1 cellular context compared by ENCODE assay signal in genomic region chr22:41528938-41529561, GRCh38.
TF ChIP-seq lines count a peak whose summit lies in the region.

No MANE protein-coding gene starts in this region.

TF ChIP-seq in HepG2, 621 proteins besides CTCF, POLR2A, EP300 and RAD21 (continued from another document and continues in another):
- TF ChIP-seq, protein P1, sequence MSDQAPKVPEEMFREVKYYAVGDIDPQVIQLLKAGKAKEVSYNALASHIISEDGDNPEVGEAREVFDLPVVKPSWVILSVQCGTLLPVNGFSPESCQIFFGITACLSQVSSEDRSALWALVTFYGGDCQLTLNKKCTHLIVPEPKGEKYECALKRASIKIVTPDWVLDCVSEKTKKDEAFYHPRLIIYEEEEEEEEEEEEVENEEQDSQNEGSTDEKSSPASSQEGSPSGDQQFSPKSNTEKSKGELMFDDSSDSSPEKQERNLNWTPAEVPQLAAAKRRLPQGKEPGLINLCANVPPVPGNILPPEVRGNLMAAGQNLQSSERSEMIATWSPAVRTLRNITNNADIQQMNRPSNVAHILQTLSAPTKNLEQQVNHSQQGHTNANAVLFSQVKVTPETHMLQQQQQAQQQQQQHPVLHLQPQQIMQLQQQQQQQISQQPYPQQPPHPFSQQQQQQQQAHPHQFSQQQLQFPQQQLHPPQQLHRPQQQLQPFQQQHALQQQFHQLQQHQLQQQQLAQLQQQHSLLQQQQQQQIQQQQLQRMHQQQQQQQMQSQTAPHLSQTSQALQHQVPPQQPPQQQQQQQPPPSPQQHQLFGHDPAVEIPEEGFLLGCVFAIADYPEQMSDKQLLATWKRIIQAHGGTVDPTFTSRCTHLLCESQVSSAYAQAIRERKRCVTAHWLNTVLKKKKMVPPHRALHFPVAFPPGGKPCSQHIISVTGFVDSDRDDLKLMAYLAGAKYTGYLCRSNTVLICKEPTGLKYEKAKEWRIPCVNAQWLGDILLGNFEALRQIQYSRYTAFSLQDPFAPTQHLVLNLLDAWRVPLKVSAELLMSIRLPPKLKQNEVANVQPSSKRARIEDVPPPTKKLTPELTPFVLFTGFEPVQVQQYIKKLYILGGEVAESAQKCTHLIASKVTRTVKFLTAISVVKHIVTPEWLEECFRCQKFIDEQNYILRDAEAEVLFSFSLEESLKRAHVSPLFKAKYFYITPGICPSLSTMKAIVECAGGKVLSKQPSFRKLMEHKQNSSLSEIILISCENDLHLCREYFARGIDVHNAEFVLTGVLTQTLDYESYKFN (CRISPR knock-in tag; conservative IDR thresholded peaks at IDR 0.05) = peak; percentile 79
- TF ChIP-seq, protein P2, sequence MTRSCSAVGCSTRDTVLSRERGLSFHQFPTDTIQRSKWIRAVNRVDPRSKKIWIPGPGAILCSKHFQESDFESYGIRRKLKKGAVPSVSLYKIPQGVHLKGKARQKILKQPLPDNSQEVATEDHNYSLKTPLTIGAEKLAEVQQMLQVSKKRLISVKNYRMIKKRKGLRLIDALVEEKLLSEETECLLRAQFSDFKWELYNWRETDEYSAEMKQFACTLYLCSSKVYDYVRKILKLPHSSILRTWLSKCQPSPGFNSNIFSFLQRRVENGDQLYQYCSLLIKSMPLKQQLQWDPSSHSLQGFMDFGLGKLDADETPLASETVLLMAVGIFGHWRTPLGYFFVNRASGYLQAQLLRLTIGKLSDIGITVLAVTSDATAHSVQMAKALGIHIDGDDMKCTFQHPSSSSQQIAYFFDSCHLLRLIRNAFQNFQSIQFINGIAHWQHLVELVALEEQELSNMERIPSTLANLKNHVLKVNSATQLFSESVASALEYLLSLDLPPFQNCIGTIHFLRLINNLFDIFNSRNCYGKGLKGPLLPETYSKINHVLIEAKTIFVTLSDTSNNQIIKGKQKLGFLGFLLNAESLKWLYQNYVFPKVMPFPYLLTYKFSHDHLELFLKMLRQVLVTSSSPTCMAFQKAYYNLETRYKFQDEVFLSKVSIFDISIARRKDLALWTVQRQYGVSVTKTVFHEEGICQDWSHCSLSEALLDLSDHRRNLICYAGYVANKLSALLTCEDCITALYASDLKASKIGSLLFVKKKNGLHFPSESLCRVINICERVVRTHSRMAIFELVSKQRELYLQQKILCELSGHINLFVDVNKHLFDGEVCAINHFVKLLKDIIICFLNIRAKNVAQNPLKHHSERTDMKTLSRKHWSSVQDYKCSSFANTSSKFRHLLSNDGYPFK (CRISPR knock-in tag; IDR thresholded peaks at IDR 0.05; ENCODE audit: borderline replicate concordance) = peak; percentile 17; the same call in 1 of the 2 replicates
- TF ChIP-seq ZNF292 (CRISPR knock-in tag; IDR thresholded peaks at IDR 0.05; ENCODE audit: borderline replicate concordance, low read depth) (0 out of 2 replicates have a peak, but pooled peaks have one; percentile 34), SRSF9 (IDR thresholded peaks at IDR 0.05; ENCODE audit: borderline replicate concordance, insufficient read depth, low read depth, low read length, poor library complexity, severe bottlenecking) (no peak), ZNF687 (CRISPR knock-in tag; IDR thresholded peaks at IDR 0.05) (peak; percentile 85), EED (CRISPR knock-in tag; IDR thresholded peaks at IDR 0.05) (no peak), HNF4A (CRISPR knock-in tag; IDR thresholded peaks at IDR 0.05) (peak; percentile 81), ZNF691 (CRISPR knock-in tag; IDR thresholded peaks at IDR 0.05; ENCODE audit: borderline replicate concordance, low read depth) (no peak), NPAS2 (CRISPR knock-in tag; IDR thresholded peaks at IDR 0.05; ENCODE audit: borderline replicate concordance) (no peak), ZNF549 (CRISPR knock-in tag; IDR thresholded peaks at IDR 0.05) (no peak), SOX13 (IDR thresholded peaks at IDR 0.05) (0 out of 2 replicates have a peak, but pooled peaks have one; percentile 32), SOX13 (CRISPR knock-in tag; conservative IDR thresholded peaks at IDR 0.05 in 1 of 2, IDR thresholded peaks at IDR 0.05 in 1 of 2) (peak in 1 of 2 experiments; percentile 78; a peak in 2 of 4 replicates), RARA (CRISPR knock-in tag; IDR thresholded peaks at IDR 0.05) (peak; percentile 59), HOXA9 (CRISPR knock-in tag; IDR thresholded peaks at IDR 0.05; ENCODE audit: borderline replicate concordance) (no peak), FOXC1 (CRISPR knock-in tag; IDR thresholded peaks at IDR 0.05; ENCODE audit: borderline replicate concordance) (no peak), ZFY (CRISPR knock-in tag; IDR thresholded peaks at IDR 0.05) (peak; percentile 56), TEAD3 (CRISPR knock-in tag; optimal IDR thresholded peaks at IDR 0.05; ENCODE audit: borderline replicate concordance) (peak; percentile 31), ZBTB38 (CRISPR knock-in tag; IDR thresholded peaks at IDR 0.05) (peak; percentile 30; the same call in 1 of the 2 replicates), SAP130 (CRISPR knock-in tag; IDR thresholded peaks at IDR 0.05; ENCODE audit: low read depth) (0 out of 2 replicates have a peak, but pooled peaks have one; percentile 38), HNF4G (IDR thresholded peaks at IDR 0.05; ENCODE audit: borderline replicate concordance, low read depth, low read length) (no peak), HNF4G (CRISPR knock-in tag; IDR thresholded peaks at IDR 0.05; ENCODE audit: borderline replicate concordance, low read depth) (no peak)
- TF ChIP-seq, protein P3, sequence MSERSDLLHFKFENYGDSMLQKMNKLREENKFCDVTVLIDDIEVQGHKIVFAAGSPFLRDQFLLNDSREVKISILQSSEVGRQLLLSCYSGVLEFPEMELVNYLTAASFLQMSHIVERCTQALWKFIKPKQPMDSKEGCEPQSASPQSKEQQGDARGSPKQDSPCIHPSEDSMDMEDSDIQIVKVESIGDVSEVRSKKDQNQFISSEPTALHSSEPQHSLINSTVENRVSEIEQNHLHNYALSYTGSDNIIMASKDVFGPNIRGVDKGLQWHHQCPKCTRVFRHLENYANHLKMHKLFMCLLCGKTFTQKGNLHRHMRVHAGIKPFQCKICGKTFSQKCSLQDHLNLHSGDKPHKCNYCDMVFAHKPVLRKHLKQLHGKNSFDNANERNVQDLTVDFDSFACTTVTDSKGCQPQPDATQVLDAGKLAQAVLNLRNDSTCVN (CRISPR knock-in tag; IDR thresholded peaks at IDR 0.05; ENCODE audit: borderline replicate concordance) = peak; percentile 91; the same call in 1 of the 2 replicates
- TF ChIP-seq, protein P4, sequence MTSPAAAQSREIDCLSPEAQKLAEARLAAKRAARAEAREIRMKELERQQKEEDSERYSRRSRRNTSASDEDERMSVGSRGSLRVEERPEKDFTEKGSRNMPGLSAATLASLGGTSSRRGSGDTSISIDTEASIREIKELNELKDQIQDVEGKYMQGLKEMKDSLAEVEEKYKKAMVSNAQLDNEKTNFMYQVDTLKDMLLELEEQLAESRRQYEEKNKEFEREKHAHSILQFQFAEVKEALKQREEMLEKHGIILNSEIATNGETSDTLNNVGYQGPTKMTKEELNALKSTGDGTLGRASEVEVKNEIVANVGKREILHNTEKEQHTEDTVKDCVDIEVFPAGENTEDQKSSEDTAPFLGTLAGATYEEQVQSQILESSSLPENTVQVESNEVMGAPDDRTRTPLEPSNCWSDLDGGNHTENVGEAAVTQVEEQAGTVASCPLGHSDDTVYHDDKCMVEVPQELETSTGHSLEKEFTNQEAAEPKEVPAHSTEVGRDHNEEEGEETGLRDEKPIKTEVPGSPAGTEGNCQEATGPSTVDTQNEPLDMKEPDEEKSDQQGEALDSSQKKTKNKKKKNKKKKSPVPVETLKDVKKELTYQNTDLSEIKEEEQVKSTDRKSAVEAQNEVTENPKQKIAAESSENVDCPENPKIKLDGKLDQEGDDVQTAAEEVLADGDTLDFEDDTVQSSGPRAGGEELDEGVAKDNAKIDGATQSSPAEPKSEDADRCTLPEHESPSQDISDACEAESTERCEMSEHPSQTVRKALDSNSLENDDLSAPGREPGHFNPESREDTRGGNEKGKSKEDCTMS (CRISPR knock-in tag; conservative IDR thresholded peaks at IDR 0.05) = no peak
- TF ChIP-seq, protein P5, sequence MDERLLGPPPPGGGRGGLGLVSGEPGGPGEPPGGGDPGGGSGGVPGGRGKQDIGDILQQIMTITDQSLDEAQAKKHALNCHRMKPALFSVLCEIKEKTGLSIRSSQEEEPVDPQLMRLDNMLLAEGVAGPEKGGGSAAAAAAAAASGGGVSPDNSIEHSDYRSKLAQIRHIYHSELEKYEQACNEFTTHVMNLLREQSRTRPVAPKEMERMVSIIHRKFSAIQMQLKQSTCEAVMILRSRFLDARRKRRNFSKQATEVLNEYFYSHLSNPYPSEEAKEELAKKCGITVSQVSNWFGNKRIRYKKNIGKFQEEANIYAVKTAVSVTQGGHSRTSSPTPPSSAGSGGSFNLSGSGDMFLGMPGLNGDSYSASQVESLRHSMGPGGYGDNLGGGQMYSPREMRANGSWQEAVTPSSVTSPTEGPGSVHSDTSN (CRISPR knock-in tag; IDR thresholded peaks at IDR 0.05) = peak; percentile 26; the same call in 1 of the 2 replicates
- TF ChIP-seq, protein P6, sequence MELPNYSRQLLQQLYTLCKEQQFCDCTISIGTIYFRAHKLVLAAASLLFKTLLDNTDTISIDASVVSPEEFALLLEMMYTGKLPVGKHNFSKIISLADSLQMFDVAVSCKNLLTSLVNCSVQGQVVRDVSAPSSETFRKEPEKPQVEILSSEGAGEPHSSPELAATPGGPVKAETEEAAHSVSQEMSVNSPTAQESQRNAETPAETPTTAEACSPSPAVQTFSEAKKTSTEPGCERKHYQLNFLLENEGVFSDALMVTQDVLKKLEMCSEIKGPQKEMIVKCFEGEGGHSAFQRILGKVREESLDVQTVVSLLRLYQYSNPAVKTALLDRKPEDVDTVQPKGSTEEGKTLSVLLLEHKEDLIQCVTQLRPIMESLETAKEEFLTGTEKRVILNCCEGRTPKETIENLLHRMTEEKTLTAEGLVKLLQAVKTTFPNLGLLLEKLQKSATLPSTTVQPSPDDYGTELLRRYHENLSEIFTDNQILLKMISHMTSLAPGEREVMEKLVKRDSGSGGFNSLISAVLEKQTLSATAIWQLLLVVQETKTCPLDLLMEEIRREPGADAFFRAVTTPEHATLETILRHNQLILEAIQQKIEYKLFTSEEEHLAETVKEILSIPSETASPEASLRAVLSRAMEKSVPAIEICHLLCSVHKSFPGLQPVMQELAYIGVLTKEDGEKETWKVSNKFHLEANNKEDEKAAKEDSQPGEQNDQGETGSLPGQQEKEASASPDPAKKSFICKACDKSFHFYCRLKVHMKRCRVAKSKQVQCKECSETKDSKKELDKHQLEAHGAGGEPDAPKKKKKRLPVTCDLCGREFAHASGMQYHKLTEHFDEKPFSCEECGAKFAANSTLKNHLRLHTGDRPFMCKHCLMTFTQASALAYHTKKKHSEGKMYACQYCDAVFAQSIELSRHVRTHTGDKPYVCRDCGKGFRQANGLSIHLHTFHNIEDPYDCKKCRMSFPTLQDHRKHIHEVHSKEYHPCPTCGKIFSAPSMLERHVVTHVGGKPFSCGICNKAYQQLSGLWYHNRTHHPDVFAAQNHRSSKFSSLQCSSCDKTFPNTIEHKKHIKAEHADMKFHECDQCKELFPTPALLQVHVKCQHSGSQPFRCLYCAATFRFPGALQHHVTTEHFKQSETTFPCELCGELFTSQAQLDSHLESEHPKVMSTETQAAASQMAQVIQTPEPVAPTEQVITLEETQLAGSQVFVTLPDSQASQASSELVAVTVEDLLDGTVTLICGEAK (IDR thresholded peaks at IDR 0.05) = no peak
- TF ChIP-seq, protein P6 (CRISPR knock-in tag; IDR thresholded peaks at IDR 0.05) = no peak
